ENCODE assay signal across 17 cellular contexts in genomic region chr10:121880842-121881423, GRCh38. TPM values are rescaled to one million over a fixed set of nuclear protein-coding genes. Genes with fewer than 3 reads are reported as not detected.
DNase-seq lines count a peak whose midpoint lies in the region; ATAC-seq and TF ChIP-seq lines count a peak whose summit lies in the region.
"Had no signal": no experiment of that assay in that cellular context is flagged by ENCODE, and none has a peak within 500 bp of the region (broad histone marks: within the 10 kb centered on the region; RNA-seq: fewer than 3 reads in every experiment).

No MANE protein-coding gene starts in this region.

- H3K4me3 Mint-ChIP-seq in brain = no peak overlapping the region
- H3K4me3 Mint-ChIP-seq: CD4-positive, alpha-beta T cell; GM23338; IgD-negative memory B cell; stimulated activated effector memory CD8-positive, alpha-beta T cell treated with anti-CD3 and anti-CD28 coated beads, Interleukin-12 subunit alpha, Interleukin-12 subunit beta, amount 100 ng/mL, for 72 hours had no signal

- peaks cover 2% of the 10 kb centered on the region for H3K79me1 ChIP-seq in mesendoderm (ENCODE audit: low read length)

- H3K4me1 Mint-ChIP-seq in brain = peaks cover 10% of the 10 kb centered on the region
- H3K4me1 Mint-ChIP-seq: stimulated activated effector memory CD8-positive, alpha-beta T cell treated with anti-CD3 and anti-CD28 coated beads, Interleukin-12 subunit alpha, Interleukin-12 subunit beta, amount 100 ng/mL, for 72 hours had no signal

- peaks cover 10% of the 10 kb centered on the region for H3K4me1 ChIP-seq in mesendoderm (ENCODE audit: control insufficient read depth, low read depth, low read length)
- H3K4me1 ChIP-seq: upper lobe of right lung had no signal

- no peak overlapping the region for H3K27ac ChIP-seq in mesendoderm (ENCODE audit: low read depth, low read length)
- H3K27ac ChIP-seq: esophagus muscularis mucosa, SJCRH30, upper lobe of right lung had no signal

- H3K18ac ChIP-seq in mesendoderm (ENCODE audit: low read length) = no peak overlapping the region

- no peak overlapping the region for H3K4me2 ChIP-seq in mesendoderm (ENCODE audit: low read length)
- H3K4me2 ChIP-seq: GM23338 had no signal

- H3K9ac ChIP-seq in mesendoderm (ENCODE audit: low read length) = no peak overlapping the region

- H4K8ac ChIP-seq in mesendoderm (ENCODE audit: low read depth, low read length) = no peak overlapping the region

- H3K36me3 ChIP-seq in mesendoderm (ENCODE audit: control insufficient read depth, insufficient read depth, low read length) = no peaks in the 10 kb centered on the region
- H3K36me3 ChIP-seq: SJCRH30 had no signal

- no peak overlapping the region for H4K5ac ChIP-seq in mesendoderm (ENCODE audit: low read length)

- H3K27me3 ChIP-seq in mesendoderm (ENCODE audit: insufficient read depth, low read length, poor library complexity) = no peaks in the 10 kb centered on the region
- H3K27me3 ChIP-seq: esophagus muscularis mucosa, SJCRH30, upper lobe of right lung had no signal

- WGBS in mesendoderm (ENCODE audit: extremely low coverage, insufficient coverage, low lambda C conversion rate) = no CpG with 5 or more reads among the region's 2 CpGs

- DNase-seq in GM13976 (ENCODE audit: low spot score) = peak; percentile 23
- DNase-seq in LHCN-M2 (ENCODE audit: low read depth) = peak; percentile 33
- peak; percentile 22 for DNase-seq in mesendoderm
- no peak for DNase-seq in NCI-H2081 (lab: John Stamatoyannopoulos, UW)
- DNase-seq in ecto neural progenitor cell (ENCODE audit: low spot score) = no peak
- DNase-seq: activated CD4-positive, alpha-beta T cell treated with anti-CD3 and anti-CD28 coated beads, Interleukin-2, amount 50 U/mL, for 48 hours; CD4-positive, alpha-beta T cell; mammary epithelial cell; NCI-H1694 treated with DMSO at 0.1 percent for 48 hours; SJCRH30; upper lobe of right lung had no signal

- peak overlapping the region in 3 of 5 experiments; percentile 18 to 27 (median 24) for H3K27ac Mint-ChIP-seq in brain
- H3K27ac Mint-ChIP-seq: CD4-positive, alpha-beta T cell; GM23338; IgD-negative memory B cell; stimulated activated effector memory CD8-positive, alpha-beta T cell treated with anti-CD3 and anti-CD28 coated beads, Interleukin-12 subunit alpha, Interleukin-12 subunit beta, amount 100 ng/mL, for 72 hours had no signal

- no peaks in the 10 kb centered on the region for H3K79me2 ChIP-seq in mesendoderm (ENCODE audit: control insufficient read depth, insufficient read depth, low read length)

- H3K23ac ChIP-seq in mesendoderm (ENCODE audit: low read length) = no peak overlapping the region

- H3K4ac ChIP-seq in mesendoderm (ENCODE audit: low read depth, low read length) = no peak overlapping the region

- no peaks in the 10 kb centered on the region for H3K27me3 Mint-ChIP-seq in brain
- H3K27me3 Mint-ChIP-seq: CD4-positive, alpha-beta T cell; IgD-negative memory B cell had no signal

- no peak overlapping the region for H2BK120ac ChIP-seq in mesendoderm (ENCODE audit: low read depth, low read length)

- H3K9me3 Mint-ChIP-seq in brain = peaks cover 0 to 1% (median 0%) of the 10 kb centered on the region in 5 experiments
- H3K9me3 Mint-ChIP-seq: CD4-positive, alpha-beta T cell; GM23338; IgD-negative memory B cell; stimulated activated effector memory CD8-positive, alpha-beta T cell treated with anti-CD3 and anti-CD28 coated beads, Interleukin-12 subunit alpha, Interleukin-12 subunit beta, amount 100 ng/mL, for 72 hours had no signal

- no peak overlapping the region for H3K4me3 ChIP-seq in mesendoderm (ENCODE audit: low read length)
- H3K4me3 ChIP-seq: esophagus muscularis mucosa, GM23338, SJCRH30, upper lobe of right lung had no signal

- H3K56ac ChIP-seq in mesendoderm (ENCODE audit: low read length) = no peak overlapping the region

- H2BK15ac ChIP-seq in mesendoderm (replicated peaks; ENCODE audit: low read depth) = no peak overlapping the region

- in situ Hi-C loops in GM13976 (cut with MboI; ENCODE audit: low sequenced_read_pairs, unreplicated experiment) = loop anchor here (10.0 kb wide), 1 partner anchor 946 kb away; no protein-coding TSS in a partner anchor

- no peak overlapping the region for H2AK5ac ChIP-seq in mesendoderm (ENCODE audit: low read length)

- TF ChIP-seq CTCF in GM13976 (IDR thresholded peaks at IDR 0.05; ENCODE audit: borderline replicate concordance, control extremely low read depth, extremely low read depth, insufficient read depth, missing control alignments) (no peak), brain (conservative IDR thresholded peaks at IDR 0.05) (no peak)

- H3K36me3 Mint-ChIP-seq in brain = peaks cover 62% of the 10 kb centered on the region
- H3K36me3 Mint-ChIP-seq: IgD-negative memory B cell had no signal

- no peak for ATAC-seq in GM19023 (IDR thresholded peaks at IDR 0.05; ENCODE audit: unreplicated experiment)
- ATAC-seq: GM23338; stimulated activated effector memory CD8-positive, alpha-beta T cell treated with anti-CD3 and anti-CD28 coated beads, Interleukin-12 subunit alpha, Interleukin-12 subunit beta, amount 100 ng/mL, for 72 hours; upper lobe of right lung had no signal

- H2BK5ac ChIP-seq in mesendoderm (ENCODE audit: low read length) = no peak overlapping the region

RNA-seq across cellular contexts. Expression of gene ATE1, which starts 46.9 kb away (rescaled TPM):
- 21.1 and 27.1 TPM in 2 replicates for total RNA-seq in LHCN-M2 (2014; rRNA removed)
- polyA plus RNA-seq in LHCN-M2 (2012) = 5.2 TPM
- polyA plus RNA-seq in brain (ENCODE audit: insufficient read depth, low read depth, low replicate concordance) = 11.4 TPM
- 14.5 TPM for polyA plus RNA-seq in mesendoderm (2013, experiment 1 of 2)
- polyA plus RNA-seq in mesendoderm (2013, experiment 2 of 2) = 14.4 TPM

Comparison
In these comparisons a context has a peak if more than half of its experiments do, and no peak if none do; other contexts are left out.
1. DNase-seq: peak in GM13976 (single experiment), LHCN-M2 (single experiment) and mesendoderm (single experiment); none in NCI-H2081 (0 of 2) and ecto neural progenitor cell (single experiment).